In the genomic region with DNA sequence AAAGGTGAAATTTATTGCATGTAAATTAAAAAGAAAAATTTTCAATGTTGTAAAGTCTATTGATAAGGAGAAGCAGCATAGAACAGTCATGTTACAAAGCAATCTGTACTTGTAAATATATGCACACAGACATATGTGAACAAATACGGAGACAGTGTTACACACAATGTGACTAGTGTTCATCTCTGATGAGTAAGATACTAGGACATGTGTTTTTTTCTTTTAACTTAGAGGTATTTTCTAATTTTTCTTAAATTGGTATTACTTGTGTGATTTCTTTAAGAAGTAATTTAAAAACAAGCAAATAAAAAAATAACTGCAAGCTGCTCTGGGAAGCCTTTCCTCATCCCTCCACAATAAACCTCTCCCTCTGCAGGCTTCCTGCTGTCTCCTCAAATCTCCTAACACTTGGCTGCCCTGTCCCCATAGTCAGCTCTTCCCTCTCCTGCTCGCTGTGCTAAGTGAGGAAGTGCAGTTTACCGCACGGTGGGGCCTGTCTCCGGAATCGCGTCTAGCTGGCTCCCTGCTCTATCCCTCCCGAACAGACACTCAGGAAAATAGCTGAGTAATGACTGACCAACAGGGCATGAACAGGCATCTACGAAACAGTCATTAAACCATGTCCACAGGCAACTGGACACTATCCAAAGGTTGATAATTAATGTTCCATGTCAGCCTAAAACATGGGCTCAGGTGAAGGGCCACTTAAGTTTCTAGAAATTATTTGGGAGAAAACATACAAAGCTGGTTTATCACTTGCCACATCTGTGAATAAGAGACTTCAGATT, we compare ENCODE assay signal across 1 cellular context.
TF ChIP-seq lines count a peak whose summit lies in the region.

No MANE protein-coding gene starts in this region.

TF ChIP-seq in A549, 52 proteins besides CTCF, POLR2A, EP300 and RAD21 (continued from another document):
- TF ChIP-seq, protein P1, sequence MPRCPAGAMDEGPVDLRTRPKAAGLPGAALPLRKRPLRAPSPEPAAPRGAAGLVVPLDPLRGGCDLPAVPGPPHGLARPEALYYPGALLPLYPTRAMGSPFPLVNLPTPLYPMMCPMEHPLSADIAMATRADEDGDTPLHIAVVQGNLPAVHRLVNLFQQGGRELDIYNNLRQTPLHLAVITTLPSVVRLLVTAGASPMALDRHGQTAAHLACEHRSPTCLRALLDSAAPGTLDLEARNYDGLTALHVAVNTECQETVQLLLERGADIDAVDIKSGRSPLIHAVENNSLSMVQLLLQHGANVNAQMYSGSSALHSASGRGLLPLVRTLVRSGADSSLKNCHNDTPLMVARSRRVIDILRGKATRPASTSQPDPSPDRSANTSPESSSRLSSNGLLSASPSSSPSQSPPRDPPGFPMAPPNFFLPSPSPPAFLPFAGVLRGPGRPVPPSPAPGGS (IDR thresholded peaks at IDR 0.05), result no peak
- TF ChIP-seq HOXA7 (CRISPR knock-in tag; IDR thresholded peaks at IDR 0.05), result no peak
TF ChIP-seq in A549: peak in this region for 3.
